19 cellular contexts compared by ENCODE assay signal in the genomic region with DNA sequence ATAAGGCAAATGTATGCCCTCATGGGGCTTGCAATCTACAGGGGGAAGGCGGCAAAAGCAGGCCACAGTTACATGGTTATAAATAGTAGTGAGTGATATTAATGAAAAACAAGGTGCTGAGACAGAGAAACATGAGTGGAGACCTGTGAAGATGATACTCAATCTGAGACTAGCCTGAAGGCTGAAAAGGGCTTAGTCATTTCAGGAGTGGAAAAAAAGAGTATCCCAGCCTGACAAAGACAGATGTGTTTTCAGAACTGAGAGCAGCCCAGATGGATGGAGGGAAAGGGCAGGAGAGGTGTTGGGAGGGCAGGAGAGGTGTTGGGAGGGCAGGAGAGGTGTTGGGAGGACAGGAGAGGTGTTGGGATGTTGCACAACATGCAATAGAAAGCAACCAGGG.
"Had no signal": no experiment of that assay in that cellular context is flagged by ENCODE, and none has a peak within 500 bp of the region (broad histone marks: within the 10 kb centered on the region; RNA-seq: fewer than 3 reads in every experiment).

No MANE protein-coding gene starts in this region.

- H3K27ac ChIP-seq: body of pancreas, colonic mucosa, hepatocyte, neural progenitor cell, ovary, right lobe of liver, thyroid gland, VCaP had no signal

- H3K4me3 Mint-ChIP-seq: activated CD4-positive, alpha-beta T cell treated with anti-CD3 and anti-CD28 coated beads, Interleukin-2, amount 10 ng/mL, durations not matched to agents 24 days and 14 days; activated naive CD4-positive, alpha-beta T cell treated with anti-CD3 and anti-CD28 coated beads for 36 hours; naive B cell; neural progenitor cell had no signal

- H3K9me3 ChIP-seq: body of pancreas, colonic mucosa, ovary, right lobe of liver, thyroid gland had no signal

- H3K4me1 Mint-ChIP-seq: neural progenitor cell had no signal

- DNase-seq: activated CD4-positive, alpha-beta T cell treated with anti-CD3 and anti-CD28 coated beads, Interleukin-2, amount 10 ng/mL, durations not matched to agents 24 days and 14 days; activated naive CD4-positive, alpha-beta T cell treated with anti-CD3 and anti-CD28 coated beads for 36 hours; amniotic stem cell; body of pancreas; central memory CD4-positive, alpha-beta T cell; colonic mucosa; naive B cell; ovary; right lobe of liver; thyroid gland had no signal

- FAIRE-seq: endometrium, keratinocyte had no signal

- H3K27ac Mint-ChIP-seq: activated CD4-positive, alpha-beta T cell treated with anti-CD3 and anti-CD28 coated beads, Interleukin-2, amount 10 ng/mL, durations not matched to agents 24 days and 14 days; activated naive CD4-positive, alpha-beta T cell treated with anti-CD3 and anti-CD28 coated beads for 36 hours; activated T-helper 2 cell treated with anti-CD3 and anti-CD28 coated beads, Interferon-gamma antibody, Interleukin-2, Interleukin-4, amounts not matched to agents 10 μg/mL and 5 μg/mL and 100 μg/mL, durations not matched to agents 14 hours and 24 hours and 36 hours; neural progenitor cell had no signal

- H3K4me3 ChIP-seq: body of pancreas, colonic mucosa, hepatocyte, neural progenitor cell, ovary, right lobe of liver, smooth muscle cell, thyroid gland had no signal

- H3K27me3 Mint-ChIP-seq: activated CD4-positive, alpha-beta T cell treated with anti-CD3 and anti-CD28 coated beads, Interleukin-2, amount 10 ng/mL, durations not matched to agents 24 days and 14 days; naive B cell had no signal

- H2AFZ ChIP-seq: hepatocyte, neural progenitor cell had no signal

- H3K4me1 ChIP-seq: body of pancreas, colonic mucosa, neural progenitor cell, right lobe of liver, thyroid gland had no signal

- H3K36me3 Mint-ChIP-seq: neural progenitor cell had no signal

- H3K27me3 ChIP-seq: body of pancreas, colonic mucosa, hepatocyte, neural progenitor cell, ovary, right lobe of liver, thyroid gland had no signal

- H3K4me2 ChIP-seq: hepatocyte, neural progenitor cell, smooth muscle cell had no signal

- H3K9ac ChIP-seq: neural progenitor cell had no signal

- ATAC-seq: body of pancreas, esophagus mucosa, left lobe of liver had no signal

- H3K79me2 ChIP-seq: hepatocyte had no signal

- H3K36me3 ChIP-seq: colonic mucosa, neural progenitor cell, ovary, right lobe of liver, thyroid gland had no signal
